ENCODE assay signal across 8 cellular contexts in genomic region chr14:31420319-31421081, GRCh38. TPM values are rescaled to one million over a fixed set of nuclear protein-coding genes. Genes with fewer than 3 reads are reported as not detected.
DNase-seq lines count a peak whose midpoint lies in the region; ATAC-seq and TF ChIP-seq lines count a peak whose summit lies in the region.

TSS of gene HEATR5A (minus strand) at chr14:31420550. CDS start at chr14:31402975, 17,575 bp downstream.

- CTCF ChIA-PET in Panc1 (lab: Charles Lee) = no interaction called here

- WGBS in esophagus squamous epithelium, 2 donors = 7% methylated on average over 13 to 17 of the region's 56 CpGs

- TF ChIP-seq CTCF in DOHH2 (IDR thresholded peaks at IDR 0.05; ENCODE audit: low read depth, low read length, poor library complexity, severe bottlenecking) (peak; percentile 36), KMS-11 (conservative IDR thresholded peaks at IDR 0.05; ENCODE audit: low read depth, low read length) (no peak), Panc1 (IDR thresholded peaks at IDR 0.05) (peak; percentile 36), esophagus squamous epithelium (IDR thresholded peaks at IDR 0.05) (peak in 4 of 6 experiments; percentile 8 to 43 (median 14))

- H3K4me1 ChIP-seq in DOHH2 (ENCODE audit: control insufficient read depth, low read length) (peaks cover 21% of the 10 kb centered on the region), KMS-11 (ENCODE audit: low read depth, poor library complexity, severe bottlenecking) (peaks cover 18% of the 10 kb centered on the region), Panc1 (ENCODE audit: control insufficient read depth, insufficient read depth, low read length) (peaks cover 5% of the 10 kb centered on the region; the same call in 1 of the 2 replicates), esophagus squamous epithelium (peaks cover 0 to 37% (median 9%) of the 10 kb centered on the region in 3 donors)

- H2AFZ ChIP-seq in KMS-11 (ENCODE audit: low read depth) = peak within 1 kb of the TSS; percentile 91

- peak in 3 of 4 donors; percentile 97 to 99 (median 98) for TF ChIP-seq POLR2A in esophagus squamous epithelium (IDR thresholded peaks at IDR 0.05)

- BruUV-seq in Panc1 (replicated peaks; lab: Mats Ljungman, UMichigan) = no TSS peak

- no peaks in the 10 kb centered on the region for H4K20me1 ChIP-seq in DOHH2 (ENCODE audit: control insufficient read depth, insufficient read depth, low read depth, low read length)
- no peaks in the 10 kb centered on the region for H4K20me1 ChIP-seq in KMS-11 (ENCODE audit: insufficient read depth)

- in situ Hi-C loops in Panc1 (cut with HindIII; ENCODE audit: low pct_unique_long_range_greater_than_20kb, low sequenced_read_pairs) = no loop called here

- H3K4me2 ChIP-seq in DOHH2 (ENCODE audit: low read length) (peak within 1 kb of the TSS; percentile 64), KMS-11 (peak within 1 kb of the TSS; percentile 63)

- no peaks in the 10 kb centered on the region for H3K36me3 ChIP-seq in DOHH2 (ENCODE audit: control insufficient read depth, low read length)
- H3K36me3 ChIP-seq in KMS-11 (ENCODE audit: insufficient read depth) = no peaks in the 10 kb centered on the region
- H3K36me3 ChIP-seq in Panc1 (ENCODE audit: control insufficient read depth, insufficient read depth, low read length) = no peaks in the 10 kb centered on the region; the same call in 1 of the 2 replicates
- H3K36me3 ChIP-seq in esophagus squamous epithelium = no peaks in the 10 kb centered on the region

- H3K27me3 ChIP-seq in DOHH2 (ENCODE audit: control insufficient read depth, low read length) (no peaks in the 10 kb centered on the region), KMS-11 (ENCODE audit: insufficient read depth, low read depth) (no peaks in the 10 kb centered on the region), Panc1 (ENCODE audit: control insufficient read depth, insufficient read depth, low read length) (no peaks in the 10 kb centered on the region), esophagus squamous epithelium (no peaks in the 10 kb centered on the region)

- peak; percentile 56 for DNase-seq in Panc1 (ENCODE audit: low read depth, low spot score)
- peak; percentile 93 to 95 for DNase-seq in activated T-cell treated with anti-CD3 and anti-CD28 coated beads, Interleukin-2, amount 50 U/mL, for 48 hours
- DNase-seq in esophagus squamous epithelium (lab: John Stamatoyannopoulos, UW) = peak; percentile 44
- peak; percentile 97 for DNase-seq in myocyte (ENCODE audit: low read depth)
- peak; percentile 78 to 90 for DNase-seq in stimulated activated CD8-positive, alpha-beta memory T cell treated with anti-CD3 and anti-CD28 coated beads, Interleukin-7, amount 100 ng/mL, for 4 hours (ENCODE audit: low read depth in 2 of 2)

- H3K9me3 ChIP-seq in DOHH2 (ENCODE audit: control insufficient read depth, insufficient read depth, low read length) = no peaks in the 10 kb centered on the region
- no peaks in the 10 kb centered on the region for H3K9me3 ChIP-seq in Panc1 (ENCODE audit: control insufficient read depth, insufficient read depth, low read depth, low read length)
- no peaks in the 10 kb centered on the region for H3K9me3 ChIP-seq in esophagus squamous epithelium

- ATAC-seq in GM21786 (IDR thresholded peaks at IDR 0.05; ENCODE audit: unreplicated experiment) (peak; percentile 96), Panc1 (peak; percentile 99)

- peak within 1 kb of the TSS; percentile 32; the same call in 1 of the 2 replicates for H3K9ac ChIP-seq in KMS-11

- no peaks in the 10 kb centered on the region for H3K9me2 ChIP-seq in DOHH2 (replicated peaks; ENCODE audit: control insufficient read depth, low read length)

- intact Hi-C loops in Panc1 (cut with micrococcal nuclease; ENCODE audit: unreplicated experiment) = no loop called here
- intact Hi-C loops in esophagus squamous epithelium (cut with DNase I) = no loop called here

- 0 out of 2 replicates have a peak within 1 kb of the TSS, but pooled peaks have one; percentile 4 for H3K27ac ChIP-seq in DOHH2 (ENCODE audit: low read depth, low read length)
- H3K27ac ChIP-seq in KMS-11 = peak within 1 kb of the TSS; percentile 76
- peak within 1 kb of the TSS; percentile 93 for H3K27ac ChIP-seq in Panc1 (ENCODE audit: low read length)
- peak within 1 kb of the TSS; percentile 85 to 95 (median 92) for H3K27ac ChIP-seq in esophagus squamous epithelium

- peak within 1 kb of the TSS; percentile 91 for H3K4me3 ChIP-seq in DOHH2 (ENCODE audit: low read length)
- H3K4me3 ChIP-seq in KMS-11 (IDR thresholded peaks at IDR 0.05; ENCODE audit: insufficient read depth, low read depth, low read length) = no peak within 1 kb of the TSS
- H3K4me3 ChIP-seq in Panc1 (ENCODE audit: low read depth in 2 of 2, low read length in 2 of 2) = peak within 1 kb of the TSS; percentile 90 to 94
- peak within 1 kb of the TSS; percentile 77 to 100 (median 92) for H3K4me3 ChIP-seq in esophagus squamous epithelium

- H3F3A ChIP-seq in DOHH2 (ENCODE audit: control insufficient read depth, insufficient read depth) = peaks cover 15% of the 10 kb centered on the region

- POLR2A ChIA-PET in Panc1 (lab: Charles Lee) = interaction anchor here (0.6 to 0.9 kb wide), 4 partner anchors 21 to 443 kb away, joined by 3 to 8 read pairs (median 3); no protein-coding TSS in a partner anchor

- H3K79me2 ChIP-seq in DOHH2 (ENCODE audit: control insufficient read depth, low read length) (peaks cover 16% of the 10 kb centered on the region), KMS-11 (ENCODE audit: insufficient read depth, low read depth) (no peaks in the 10 kb centered on the region)

RNA-seq across cellular contexts. Expression of gene HEATR5A, which starts in this region (rescaled TPM):
- total RNA-seq in Panc1 (2021; ENCODE audit: unreplicated experiment) (22.0 TPM), esophagus squamous epithelium (10 to 100 TPM; 14.2 to 26.6 (median 17.0) TPM), myocyte (22.4 and 31.0 TPM in 2 replicates)
- polyA plus RNA-seq in Panc1 (2012; ENCODE audit: insufficient read length) = 6.4 TPM
- 18.6 TPM for polyA plus RNA-seq in myocyte (2012)

Comparison
In these comparisons a context has a peak if more than half of its experiments do, and no peak if none do; other contexts are left out.
1. H3K27ac ChIP-seq: peak in every context shown above with its lines; median percentile 93 in Panc1; 92 in esophagus squamous epithelium; 76 in KMS-11; 4 in DOHH2.
2. DNase-seq: peak in every context shown above with its lines; median percentile 97 in myocyte; 94 in activated T-cell treated with anti-CD3 and anti-CD28 coated beads, Interleukin-2, amount 50 U/mL, for 48 hours; 84 in stimulated activated CD8-positive, alpha-beta memory T cell treated with anti-CD3 and anti-CD28 coated beads, Interleukin-7, amount 100 ng/mL, for 4 hours; 56 in Panc1; 44 in esophagus squamous epithelium.